Comparison of ENCODE assay signal across 8 cellular contexts in the genomic region with DNA sequence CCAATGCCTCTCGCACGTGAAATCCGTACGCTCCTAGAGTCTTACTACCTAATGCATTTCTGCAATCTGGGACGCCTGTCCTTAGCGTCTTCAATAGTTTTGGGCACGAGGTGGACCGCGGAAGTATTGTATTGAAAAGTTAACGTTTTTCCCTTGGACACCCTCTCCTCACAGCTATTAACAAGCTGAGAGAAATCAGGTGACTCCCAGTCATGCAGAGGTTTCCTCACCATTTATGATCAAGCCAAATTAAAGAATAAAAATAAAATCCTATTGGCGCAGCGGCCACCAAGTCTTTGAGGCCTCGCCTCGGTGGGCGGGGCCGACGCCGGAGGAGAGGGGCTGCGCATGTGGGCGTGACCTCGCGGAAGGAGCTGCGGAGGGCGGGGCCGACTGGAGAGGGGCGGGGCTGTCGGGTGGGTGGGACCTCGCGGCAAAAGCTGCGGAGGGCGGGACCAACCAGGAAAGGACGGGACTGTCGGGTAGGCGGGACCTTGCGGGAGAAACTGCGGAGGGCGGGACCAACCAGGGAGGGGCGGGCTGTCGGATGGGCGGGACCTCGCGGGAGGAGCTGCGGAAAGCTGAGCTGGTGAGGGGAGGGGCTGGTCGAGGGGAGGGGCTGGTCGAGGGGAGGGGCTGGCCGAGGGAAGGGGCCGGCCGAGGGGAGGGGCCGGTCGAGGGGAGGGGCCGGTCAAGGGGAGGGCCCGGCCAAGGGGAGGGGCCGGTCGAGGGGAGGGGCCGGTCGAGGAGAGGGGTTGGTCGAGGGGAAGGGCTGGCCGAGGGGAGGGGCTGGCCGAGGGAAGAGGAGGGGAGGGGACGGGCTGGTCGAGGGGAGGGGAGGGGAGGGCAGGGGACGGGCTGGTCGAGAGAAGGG. TPM values are rescaled to one million over a fixed set of nuclear protein-coding genes. Genes with fewer than 3 reads are reported as not detected.
DNase-seq lines count a peak whose midpoint lies in the region; ATAC-seq, FAIRE-seq and TF ChIP-seq lines count a peak whose summit lies in the region.

No MANE protein-coding gene starts in this region.

- H3K27ac ChIP-seq in AG04450 (ENCODE audit: low read depth, low read length) = peak overlapping the region; percentile 61

- DNase-seq in AG04450 (ENCODE audit: low read depth, low spot score) = peak; percentile 99
- DNase-seq in GM19239 (ENCODE audit: insufficient read length, low spot score) = peak; percentile 71
- DNase-seq in NCI-H524 treated with DMSO at 0.1 percent for 48 hours (lab: John Stamatoyannopoulos, UW) = peak; percentile 89
- DNase-seq in activated CD4-positive, alpha-beta T cell treated with anti-CD3 and anti-CD28 coated beads for 48 hours = peak; percentile 98
- DNase-seq in choroid plexus epithelial cell (ENCODE audit: low read depth) = peak; percentile 100
- DNase-seq in kidney glomerular epithelial cell (lab: John Stamatoyannopoulos, UW) = peak; percentile 94
- DNase-seq in stimulated activated CD4-positive, alpha-beta T cell treated with anti-CD3 and anti-CD28 coated beads, Interleukin-15, amount 100 ng/mL, for 1 hour (ENCODE audit: low read depth in 1 of 2, low spot score in 1 of 2) = peak; percentile 91 to 96

- H3K27me3 ChIP-seq in AG04450 (ENCODE audit: control insufficient read depth, insufficient read depth, low read length) = peaks cover 14% of the 10 kb centered on the region

- H3K4me3 ChIP-seq in AG04450 (ENCODE audit: low read depth, low read length) = peak overlapping the region; percentile 97
- H3K4me3 ChIP-seq in choroid plexus epithelial cell (ENCODE audit: low read depth, low read length) = peak overlapping the region; percentile 68

- no peaks in the 10 kb centered on the region; the same call in none of the 2 replicates for H3K9me3 ChIP-seq in AG04450 (ENCODE audit: control insufficient read depth, insufficient read depth, low read length)

- POLR2A ChIA-PET in AG04450 (lab: Yijun Ruan, JAX) = interaction anchor here (0.7 to 1.0 kb wide), 4 partner anchors 49 to 270 kb away, joined by 3 to 5 read pairs (median 3); no protein-coding TSS in a partner anchor

- CTCF ChIA-PET in AG04450 (lab: Charles Lee) = interaction anchor here (0.5 to 1.2 kb wide), 5 partner anchors 11 to 555 kb away, joined by 3 to 13 read pairs (median 3); no protein-coding TSS in a partner anchor

- peak; percentile 63 for ATAC-seq in HG03460 (IDR thresholded peaks at IDR 0.05; ENCODE audit: unreplicated experiment)

- TF ChIP-seq CTCF in AG04450 (IDR thresholded peaks at IDR 0.05; ENCODE audit: low read depth, low read length) (no peak), choroid plexus epithelial cell (conservative IDR thresholded peaks at IDR 0.05; ENCODE audit: low read depth, low read length) (no peak)

- peak; percentile 97 for FAIRE-seq in GM19239 (lab: Jason Lieb, UNC)

RNA-seq across cellular contexts. Expression of a gene that starts 1.1 kb away (rescaled TPM):
- 108 and 140 TPM in 2 replicates for polyA plus RNA-seq in AG04450 (2011; rRNA removed)
- 81.7 and 107 TPM in 2 replicates for polyA minus RNA-seq in AG04450 (2011; rRNA and poly(A)+ RNA removed)

Comparison
In these comparisons a context has a peak if more than half of its experiments do, and no peak if none do; other contexts are left out.
1. Peak in every context shown above with its lines: DNase-seq, ATAC-seq, H3K4me3 ChIP-seq and H3K27ac ChIP-seq.